24 cellular contexts compared by ENCODE assay signal in genomic region chr2:239898292-239898925, GRCh38.
A peak's percentile ranks its signal among the peaks of the same experiment; 100 is the strongest.
DNase-seq lines count a peak whose midpoint lies in the region; ATAC-seq and TF ChIP-seq lines count a peak whose summit lies in the region.
"Had no signal": no experiment of that assay in that cellular context is flagged by ENCODE, and none has a peak within 500 bp of the region (broad histone marks: within the 10 kb centered on the region; RNA-seq: fewer than 3 reads in every experiment).

No MANE protein-coding gene starts in this region.

- no peak overlapping the region for H2BK120ac ChIP-seq in IMR-90 (ENCODE audit: low read depth, low read length)

- peaks cover 35% of the 10 kb centered on the region for H3K27me3 Mint-ChIP-seq in type B pancreatic cell

- WGBS in IMR-90 (ENCODE audit: extremely low coverage in 2 of 2, insufficient read length in 1 of 2), 2 experiments: 71% methylated on average over 3 of the region's 13 CpGs; no CpG with 5 or more reads in 1 of the 2 experiments

- H2AK5ac ChIP-seq in IMR-90 (ENCODE audit: low read depth, low read length): no peak overlapping the region

- H2AFZ ChIP-seq in IMR-90 (replicated peaks; ENCODE audit: low read length, poor library complexity): peak overlapping the region; percentile 23
- H2AFZ ChIP-seq: PC-9 had no signal

- intact Hi-C loops in IMR-90 (cut with micrococcal nuclease): no loop called here

- H3K27ac ChIP-seq in IMR-90 (ENCODE audit: insufficient read depth, low read length): no peak overlapping the region
- H3K27ac ChIP-seq: PC-9 had no signal

- peak; percentile 40 for DNase-seq in activated CD8-positive, alpha-beta memory T cell treated with anti-CD3 and anti-CD28 coated beads for 24 hours
- no peak for DNase-seq in activated CD8-positive, alpha-beta memory T cell treated with anti-CD3 and anti-CD28 coated beads, Interleukin-2, amount 50 U/mL, for 4 hours
- no peak for DNase-seq in IMR-90
- peak; percentile 83 for DNase-seq in mesenteric fat pad (ENCODE audit: low spot score)
- peak; percentile 32 for DNase-seq in type B pancreatic cell (ENCODE audit: extremely low spot score, unreplicated experiment)
- DNase-seq in NCI-H510A (lab: John Stamatoyannopoulos, UW): no peak
- DNase-seq in NCI-H2107 (lab: John Stamatoyannopoulos, UW): no peak
- DNase-seq in AG08396 (ENCODE audit: low spot score): no peak
- DNase-seq: 8988T, AML-193, C1 segment of cervical spinal cord, EL, HFFc6, MG63, NCI-H1048, NCI-H1436, NCI-H187 treated with DMSO at 0.1 percent for 48 hours, NCI-H510A treated with DMSO at 0.1 percent for 48 hours, NCI-H748 treated with DMSO at 0.1 percent for 48 hours, PC-9, RPMI8226, SIG-M5, SK-N-SH had no signal

- no peaks in the 10 kb centered on the region for H3K9me1 ChIP-seq in IMR-90 (ENCODE audit: insufficient read depth, low read length)

- no peaks in the 10 kb centered on the region for H3K27me3 ChIP-seq in IMR-90 (ENCODE audit: control insufficient read depth, insufficient read depth, low read length)
- H3K27me3 ChIP-seq: MG63 had no signal

- dilution Hi-C loops in IMR-90 (cut with HindIII; ENCODE audit: low sequenced_read_pairs, unreplicated experiment): no loop called here

- H3K23ac ChIP-seq in IMR-90 (ENCODE audit: low read depth, low read length): no peak overlapping the region

- no peak overlapping the region for H4K91ac ChIP-seq in IMR-90 (ENCODE audit: insufficient read depth, low read depth, low read length)

- H4K5ac ChIP-seq in IMR-90 (ENCODE audit: low read depth, low read length): no peak overlapping the region

- H4K8ac ChIP-seq in IMR-90 (ENCODE audit: low read depth in 2 of 2, low read length in 2 of 2): no peak overlapping the region

- no peak for ATAC-seq in IMR-90 (ENCODE audit: low read depth)
- ATAC-seq: K562 had no signal

- no peak for TF ChIP-seq POLR2A in IMR-90 (IDR thresholded peaks at IDR 0.05; ENCODE audit: low read depth, low read length)

- no peaks in the 10 kb centered on the region for H4K20me1 ChIP-seq in IMR-90 (ENCODE audit: insufficient read depth, low read length)

- no peaks in the 10 kb centered on the region for H3K4me1 ChIP-seq in IMR-90 (ENCODE audit: control insufficient read depth, insufficient read depth, low read length)

- no peaks in the 10 kb centered on the region for H3K79me1 ChIP-seq in IMR-90 (ENCODE audit: low read depth in 1 of 2, low read length in 2 of 2)

- CTCF ChIA-PET in IMR-90 (lab: Yijun Ruan, JAX): no interaction called here

- H3K4me3 ChIP-seq in IMR-90 (ENCODE audit: insufficient read depth, low read depth, low read length): no peak overlapping the region
- H3K4me3 ChIP-seq: K562, MG63, PC-9 had no signal

- H3K4me3 Mint-ChIP-seq in type B pancreatic cell: no peak overlapping the region
- H3K4me3 Mint-ChIP-seq: HFFc6 had no signal

- H2BK5ac ChIP-seq in IMR-90 (ENCODE audit: low read depth, low read length, poor library complexity, severe bottlenecking): no peak overlapping the region

- POLR2A ChIA-PET in IMR-90 (lab: Charles Lee; ENCODE audit: unreplicated experiment): no interaction called here

- H3K56ac ChIP-seq in IMR-90 (ENCODE audit: extremely low read depth, insufficient read depth, low read length): no peak overlapping the region

- H3K18ac ChIP-seq in IMR-90 (ENCODE audit: low read depth, low read length): no peak overlapping the region

- no peak for TF ChIP-seq RAD21 in IMR-90 (IDR thresholded peaks at IDR 0.05; ENCODE audit: low read length)

- no peak overlapping the region for H3K9ac ChIP-seq in IMR-90 (ENCODE audit: low read depth, low read length)
- H3K9ac ChIP-seq: SK-N-SH had no signal

- H3K9me3 ChIP-seq in IMR-90 (ENCODE audit: control insufficient read depth, insufficient read depth, low read length): no peaks in the 10 kb centered on the region
- H3K9me3 ChIP-seq: MG63, SK-N-SH had no signal

- H3K9me3 Mint-ChIP-seq in type B pancreatic cell: no peaks in the 10 kb centered on the region

- no peak overlapping the region for H3K4ac ChIP-seq in IMR-90 (ENCODE audit: low read depth, low read length)

- no peak overlapping the region for H3K27ac Mint-ChIP-seq in type B pancreatic cell
- H3K27ac Mint-ChIP-seq: HFFc6 had no signal

- no TSS peak for BruUV-seq in IMR-90 (replicated peaks; lab: Mats Ljungman, UMichigan)

- H2BK15ac ChIP-seq in IMR-90 (ENCODE audit: low read depth, low read length): no peak overlapping the region

- TF ChIP-seq CTCF in IMR-90 (conservative IDR thresholded peaks at IDR 0.05; ENCODE audit: low read depth, low read length) (no peak), type B pancreatic cell (conservative IDR thresholded peaks at IDR 0.05) (no peak)

- H3K36me3 ChIP-seq in IMR-90 (ENCODE audit: control insufficient read depth, insufficient read depth, low read length): no peaks in the 10 kb centered on the region
- H3K36me3 ChIP-seq: MG63 had no signal

- no peaks in the 10 kb centered on the region for H3K4me1 Mint-ChIP-seq in type B pancreatic cell (ENCODE audit: unreplicated experiment)

- no peak overlapping the region for H3K4me2 ChIP-seq in IMR-90 (ENCODE audit: low read depth, low read length)
- H3K4me2 ChIP-seq: PC-9, SK-N-SH had no signal

- in situ Hi-C loops in IMR-90 (cut with MboI; ENCODE audit: low sequenced_read_pairs): no loop called here

- H3K14ac ChIP-seq in IMR-90 (replicated peaks; ENCODE audit: low read depth, low read length): no peak overlapping the region

- H2BK20ac ChIP-seq in IMR-90 (ENCODE audit: low read depth, low read length): no peak overlapping the region

- no peaks in the 10 kb centered on the region for H3K36me3 Mint-ChIP-seq in type B pancreatic cell

- no peak overlapping the region for H2AK9ac ChIP-seq in IMR-90 (replicated peaks; ENCODE audit: low read depth, low read length, poor library complexity)

TF ChIP-seq in IMR-90, 13 proteins besides CTCF, POLR2A, EP300 and RAD21:
- TF ChIP-seq MAFK (IDR thresholded peaks at IDR 0.05; ENCODE audit: low read depth, low read length): no peak
TF ChIP-seq in IMR-90: peak in this region for 0.

Comparison
In these comparisons a context has a peak if more than half of its experiments do, and no peak if none do; other contexts are left out.
1. DNase-seq: peak in activated CD8-positive, alpha-beta memory T cell treated with anti-CD3 and anti-CD28 coated beads for 24 hours (single experiment), mesenteric fat pad (single experiment) and type B pancreatic cell (single experiment); none in activated CD8-positive, alpha-beta memory T cell treated with anti-CD3 and anti-CD28 coated beads, Interleukin-2, amount 50 U/mL, for 4 hours (single experiment), IMR-90 (single experiment), NCI-H510A (single experiment), NCI-H2107 (single experiment) and AG08396 (single experiment).